Comparison of ENCODE assay signal across 2 cellular contexts in genomic region chr1:90149101-90149500, GRCh38.
TF ChIP-seq lines count a peak whose summit lies in the region.

No MANE protein-coding gene starts in this region.

TF ChIP-seq in SK-N-SH, 30 proteins besides CTCF, POLR2A, EP300 and RAD21 (continued from another document):
- TF ChIP-seq TEAD4 (IDR thresholded peaks at IDR 0.05; ENCODE audit: borderline replicate concordance, insufficient read depth) (no peak), ZBTB33 (IDR thresholded peaks at IDR 0.05; ENCODE audit: borderline replicate concordance, low read depth) (no peak), NRF1 (IDR thresholded peaks at IDR 0.05; ENCODE audit: low read depth, low read length) (no peak), SIN3A (IDR thresholded peaks at IDR 0.05; ENCODE audit: borderline replicate concordance, low read depth, low read length) (no peak), MXI1 (IDR thresholded peaks at IDR 0.05; ENCODE audit: low read depth, low read length) (no peak), TAF1 (IDR thresholded peaks at IDR 0.05; ENCODE audit: borderline replicate concordance, low read depth, low read length) (no peak), GABPA (IDR thresholded peaks at IDR 0.05; ENCODE audit: low read depth) (no peak)
- TF ChIP-seq, protein P1, sequence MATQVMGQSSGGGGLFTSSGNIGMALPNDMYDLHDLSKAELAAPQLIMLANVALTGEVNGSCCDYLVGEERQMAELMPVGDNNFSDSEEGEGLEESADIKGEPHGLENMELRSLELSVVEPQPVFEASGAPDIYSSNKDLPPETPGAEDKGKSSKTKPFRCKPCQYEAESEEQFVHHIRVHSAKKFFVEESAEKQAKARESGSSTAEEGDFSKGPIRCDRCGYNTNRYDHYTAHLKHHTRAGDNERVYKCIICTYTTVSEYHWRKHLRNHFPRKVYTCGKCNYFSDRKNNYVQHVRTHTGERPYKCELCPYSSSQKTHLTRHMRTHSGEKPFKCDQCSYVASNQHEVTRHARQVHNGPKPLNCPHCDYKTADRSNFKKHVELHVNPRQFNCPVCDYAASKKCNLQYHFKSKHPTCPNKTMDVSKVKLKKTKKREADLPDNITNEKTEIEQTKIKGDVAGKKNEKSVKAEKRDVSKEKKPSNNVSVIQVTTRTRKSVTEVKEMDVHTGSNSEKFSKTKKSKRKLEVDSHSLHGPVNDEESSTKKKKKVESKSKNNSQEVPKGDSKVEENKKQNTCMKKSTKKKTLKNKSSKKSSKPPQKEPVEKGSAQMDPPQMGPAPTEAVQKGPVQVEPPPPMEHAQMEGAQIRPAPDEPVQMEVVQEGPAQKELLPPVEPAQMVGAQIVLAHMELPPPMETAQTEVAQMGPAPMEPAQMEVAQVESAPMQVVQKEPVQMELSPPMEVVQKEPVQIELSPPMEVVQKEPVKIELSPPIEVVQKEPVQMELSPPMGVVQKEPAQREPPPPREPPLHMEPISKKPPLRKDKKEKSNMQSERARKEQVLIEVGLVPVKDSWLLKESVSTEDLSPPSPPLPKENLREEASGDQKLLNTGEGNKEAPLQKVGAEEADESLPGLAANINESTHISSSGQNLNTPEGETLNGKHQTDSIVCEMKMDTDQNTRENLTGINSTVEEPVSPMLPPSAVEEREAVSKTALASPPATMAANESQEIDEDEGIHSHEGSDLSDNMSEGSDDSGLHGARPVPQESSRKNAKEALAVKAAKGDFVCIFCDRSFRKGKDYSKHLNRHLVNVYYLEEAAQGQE (IDR thresholded peaks at IDR 0.05; ENCODE audit: low read depth, low read length): no peak
- TF ChIP-seq, protein P2, sequence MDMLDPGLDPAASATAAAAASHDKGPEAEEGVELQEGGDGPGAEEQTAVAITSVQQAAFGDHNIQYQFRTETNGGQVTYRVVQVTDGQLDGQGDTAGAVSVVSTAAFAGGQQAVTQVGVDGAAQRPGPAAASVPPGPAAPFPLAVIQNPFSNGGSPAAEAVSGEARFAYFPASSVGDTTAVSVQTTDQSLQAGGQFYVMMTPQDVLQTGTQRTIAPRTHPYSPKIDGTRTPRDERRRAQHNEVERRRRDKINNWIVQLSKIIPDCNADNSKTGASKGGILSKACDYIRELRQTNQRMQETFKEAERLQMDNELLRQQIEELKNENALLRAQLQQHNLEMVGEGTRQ (IDR thresholded peaks at IDR 0.05; ENCODE audit: borderline replicate concordance, low read depth, low read length): no peak

TF ChIP-seq in SK-N-SH treated with all-trans-retinoic acid at 6 μM for 48 hours, 23 proteins besides CTCF, POLR2A, EP300 and RAD21:
- TF ChIP-seq PATZ1 (CRISPR knock-in tag; IDR thresholded peaks at IDR 0.05; ENCODE audit: borderline replicate concordance) (no peak), BACH2 (CRISPR knock-in tag; IDR thresholded peaks at IDR 0.05; ENCODE audit: borderline replicate concordance) (no peak), RARB (CRISPR knock-in tag; IDR thresholded peaks at IDR 0.05) (no peak)
- TF ChIP-seq, protein P3, sequence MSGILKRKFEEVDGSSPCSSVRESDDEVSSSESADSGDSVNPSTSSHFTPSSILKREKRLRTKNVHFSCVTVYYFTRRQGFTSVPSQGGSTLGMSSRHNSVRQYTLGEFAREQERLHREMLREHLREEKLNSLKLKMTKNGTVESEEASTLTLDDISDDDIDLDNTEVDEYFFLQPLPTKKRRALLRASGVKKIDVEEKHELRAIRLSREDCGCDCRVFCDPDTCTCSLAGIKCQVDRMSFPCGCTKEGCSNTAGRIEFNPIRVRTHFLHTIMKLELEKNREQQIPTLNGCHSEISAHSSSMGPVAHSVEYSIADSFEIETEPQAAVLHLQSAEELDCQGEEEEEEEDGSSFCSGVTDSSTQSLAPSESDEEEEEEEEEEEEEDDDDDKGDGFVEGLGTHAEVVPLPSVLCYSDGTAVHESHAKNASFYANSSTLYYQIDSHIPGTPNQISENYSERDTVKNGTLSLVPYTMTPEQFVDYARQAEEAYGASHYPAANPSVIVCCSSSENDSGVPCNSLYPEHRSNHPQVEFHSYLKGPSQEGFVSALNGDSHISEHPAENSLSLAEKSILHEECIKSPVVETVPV (CRISPR knock-in tag; IDR thresholded peaks at IDR 0.05): no peak
